Comparison of ENCODE assay signal across 1 cellular context in genomic region chr3:48747015-48747615, GRCh38.
A peak's percentile ranks its signal among the peaks of the same experiment; 100 is the strongest.
TF ChIP-seq lines count a peak whose summit lies in the region.

No MANE protein-coding gene starts in this region.

TF ChIP-seq in HepG2, 621 proteins besides CTCF, POLR2A, EP300 and RAD21 (continued from another document):
- no peak for TF ChIP-seq ZNF761 (CRISPR knock-in tag; conservative IDR thresholded peaks at IDR 0.05)
- TF ChIP-seq SP5 (CRISPR knock-in tag; IDR thresholded peaks at IDR 0.05; ENCODE audit: borderline replicate concordance, low read depth) = no peak
- TF ChIP-seq ZBTB26 (CRISPR knock-in tag; IDR thresholded peaks at IDR 0.05; ENCODE audit: borderline replicate concordance) = no peak
- TF ChIP-seq CHD4 (IDR thresholded peaks at IDR 0.05; ENCODE audit: borderline replicate concordance, low read length) = no peak
- TF ChIP-seq, protein P1, sequence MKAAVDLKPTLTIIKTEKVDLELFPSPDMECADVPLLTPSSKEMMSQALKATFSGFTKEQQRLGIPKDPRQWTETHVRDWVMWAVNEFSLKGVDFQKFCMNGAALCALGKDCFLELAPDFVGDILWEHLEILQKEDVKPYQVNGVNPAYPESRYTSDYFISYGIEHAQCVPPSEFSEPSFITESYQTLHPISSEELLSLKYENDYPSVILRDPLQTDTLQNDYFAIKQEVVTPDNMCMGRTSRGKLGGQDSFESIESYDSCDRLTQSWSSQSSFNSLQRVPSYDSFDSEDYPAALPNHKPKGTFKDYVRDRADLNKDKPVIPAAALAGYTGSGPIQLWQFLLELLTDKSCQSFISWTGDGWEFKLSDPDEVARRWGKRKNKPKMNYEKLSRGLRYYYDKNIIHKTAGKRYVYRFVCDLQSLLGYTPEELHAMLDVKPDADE (CRISPR knock-in tag; IDR thresholded peaks at IDR 0.05) = no peak
- TF ChIP-seq SOX13 (IDR thresholded peaks at IDR 0.05) = no peak
- peak in 1 of 2 experiments; percentile 14; a peak in 1 of 4 replicates for TF ChIP-seq SOX13 (CRISPR knock-in tag; conservative IDR thresholded peaks at IDR 0.05 in 1 of 2, IDR thresholded peaks at IDR 0.05 in 1 of 2)
- peak; percentile 12; the same call in 1 of the 2 replicates for TF ChIP-seq SOX5 (CRISPR knock-in tag; IDR thresholded peaks at IDR 0.05; ENCODE audit: borderline replicate concordance)
- TF ChIP-seq, protein P2, sequence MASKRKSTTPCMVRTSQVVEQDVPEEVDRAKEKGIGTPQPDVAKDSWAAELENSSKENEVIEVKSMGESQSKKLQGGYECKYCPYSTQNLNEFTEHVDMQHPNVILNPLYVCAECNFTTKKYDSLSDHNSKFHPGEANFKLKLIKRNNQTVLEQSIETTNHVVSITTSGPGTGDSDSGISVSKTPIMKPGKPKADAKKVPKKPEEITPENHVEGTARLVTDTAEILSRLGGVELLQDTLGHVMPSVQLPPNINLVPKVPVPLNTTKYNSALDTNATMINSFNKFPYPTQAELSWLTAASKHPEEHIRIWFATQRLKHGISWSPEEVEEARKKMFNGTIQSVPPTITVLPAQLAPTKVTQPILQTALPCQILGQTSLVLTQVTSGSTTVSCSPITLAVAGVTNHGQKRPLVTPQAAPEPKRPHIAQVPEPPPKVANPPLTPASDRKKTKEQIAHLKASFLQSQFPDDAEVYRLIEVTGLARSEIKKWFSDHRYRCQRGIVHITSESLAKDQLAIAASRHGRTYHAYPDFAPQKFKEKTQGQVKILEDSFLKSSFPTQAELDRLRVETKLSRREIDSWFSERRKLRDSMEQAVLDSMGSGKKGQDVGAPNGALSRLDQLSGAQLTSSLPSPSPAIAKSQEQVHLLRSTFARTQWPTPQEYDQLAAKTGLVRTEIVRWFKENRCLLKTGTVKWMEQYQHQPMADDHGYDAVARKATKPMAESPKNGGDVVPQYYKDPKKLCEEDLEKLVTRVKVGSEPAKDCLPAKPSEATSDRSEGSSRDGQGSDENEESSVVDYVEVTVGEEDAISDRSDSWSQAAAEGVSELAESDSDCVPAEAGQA (IDR thresholded peaks at IDR 0.05; ENCODE audit: low read depth) = no peak
- TF ChIP-seq, protein P2 (CRISPR knock-in tag; IDR thresholded peaks at IDR 0.05; ENCODE audit: borderline replicate concordance) = no peak
- TF ChIP-seq ZNF615 (CRISPR knock-in tag; IDR thresholded peaks at IDR 0.05; ENCODE audit: borderline replicate concordance) = no peak
- TF ChIP-seq ZSCAN12 (CRISPR knock-in tag; IDR thresholded peaks at IDR 0.05) = no peak
